In genomic region chr12:122526683-122527477, GRCh38 we compare ENCODE assay signal across 8 cellular contexts. TPM values are rescaled to one million over a fixed set of nuclear protein-coding genes. Genes with fewer than 3 reads are reported as not detected.
DNase-seq lines count a peak whose midpoint lies in the region; ATAC-seq, FAIRE-seq and TF ChIP-seq lines count a peak whose summit lies in the region.

KNTC1 (plus strand) TSS chr12:122527249; CDS start chr12:122530064, 2,815 bp downstream.
RSRC2 (minus strand) TSS chr12:122526936; CDS start chr12:122526853, 83 bp downstream.

- no peaks in the 10 kb centered on the region for H3K27me3 ChIP-seq in dorsolateral prefrontal cortex
- no peaks in the 10 kb centered on the region; a peak in 1 of 5 replicates for H3K27me3 ChIP-seq in HepG2 (ENCODE audit: control insufficient read depth in 1 of 2, insufficient read depth in 2 of 2, low read length in 2 of 2)

- peak within 1 kb of the TSS; percentile 73 for H2AFZ ChIP-seq in HepG2 (ENCODE audit: low read length)

- TF ChIP-seq CTCF in dorsolateral prefrontal cortex (IDR thresholded peaks at IDR 0.05 in 54 of 56, conservative IDR thresholded peaks at IDR 0.05 in 2 of 56; ENCODE audit: low read depth in 1 of 56, partially characterized antibody in 56 of 56) (peak in 13 of 56 donors; percentile 3 to 49 (median 7)), HepG2 (CRISPR knock-in tag; IDR thresholded peaks at IDR 0.05) (no peak)

- POLR2A ChIA-PET in HepG2 (lab: Yijun Ruan, JAX), result interaction anchor here (0.8 to 2.7 kb wide), 17 partner anchors 13 to 857 kb away, joined by 3 to 43 read pairs (median 4); partner anchors contain the start of genes DENR, DIABLO, KMT5A and ZCCHC8

- H3K4me3 ChIP-seq in dorsolateral prefrontal cortex (peak within 1 kb of the TSS; percentile 54 to 99 (median 88)), HepG2 (replicated peaks in 1 of 3; ENCODE audit: insufficient read depth in 1 of 3, low read depth in 2 of 3, low read length in 3 of 3) (peak within 1 kb of the TSS; percentile 75 to 96 (median 89))

- DNase-seq in CD1c-positive myeloid dendritic cell (ENCODE audit: extremely low spot score) (peak; percentile 100), NCI-H774 (lab: John Stamatoyannopoulos, UW) (peak; percentile 100), dorsolateral prefrontal cortex (peak; percentile 90 to 99 (median 98)), HepG2 (ENCODE audit: low spot score) (peak; percentile 99)
- peak; percentile 97 to 98 for DNase-seq in activated CD4-positive, alpha-beta T cell treated with anti-CD3 and anti-CD28 coated beads, Interleukin-2, amount 50 U/mL, for 4 hours
- peak; percentile 93 for DNase-seq in stimulated activated CD4-positive, alpha-beta T cell treated with anti-CD3 and anti-CD28 coated beads, Interleukin-4, amount 100 ng/mL, for 1 hour

- TF ChIP-seq EP300 in HepG2 (IDR thresholded peaks at IDR 0.05; ENCODE audit: low read depth in 2 of 2, low read length in 2 of 2) (peak; percentile 8 to 34), HepG2 (CRISPR knock-in tag; IDR thresholded peaks at IDR 0.05; ENCODE audit: borderline replicate concordance) (no peak)

- peaks cover 78% of the 10 kb centered on the region for H3K79me2 ChIP-seq in HepG2 (ENCODE audit: insufficient read depth, low read length)

- CTCF ChIA-PET in HepG2 (lab: Yijun Ruan, JAX; ENCODE audit: low intra/inter-chr PET ratio, low total read pairs), result no interaction called here

- no peaks in the 10 kb centered on the region for H3K9me3 ChIP-seq in HepG2 (ENCODE audit: low read length)

- peak; percentile 92 for FAIRE-seq in HepG2 (lab: Jason Lieb, UNC)

- H3K4me2 ChIP-seq in HepG2 (ENCODE audit: low read depth, low read length), result peak within 1 kb of the TSS; percentile 96

- peaks cover 36% of the 10 kb centered on the region for H4K20me1 ChIP-seq in HepG2 (ENCODE audit: insufficient read depth, low read length)

- in situ Hi-C loops in HepG2 (cut with HindIII; ENCODE audit: extremely low pct_ligation_motif_present, low pct_unique_long_range_greater_than_20kb), result no loop called here

- intact Hi-C loops in dorsolateral prefrontal cortex (cut with DNase I) (loop anchor here (1.0 to 5.0 kb wide), 5 partner anchors 26 to 300 kb away; partner anchors contain the start of genes DENR (in 2 of the 2), ZCCHC8 (in 2 of the 2) and DIABLO (in 1 of the 2)), HepG2 (cut with micrococcal nuclease; ENCODE audit: unreplicated experiment) (loop anchor here (10.0 kb wide), 1 partner anchor 228 kb away; the partner anchor contains the start of gene DENR)

- H3K9ac ChIP-seq in HepG2 (ENCODE audit: insufficient read depth, low read depth, low read length), result peak within 1 kb of the TSS; percentile 99

- peak; percentile 16; the same call in 1 of the 2 replicates for TF ChIP-seq RAD21 in HepG2 (CRISPR knock-in tag; IDR thresholded peaks at IDR 0.05)

- H3K27ac ChIP-seq in dorsolateral prefrontal cortex (peak within 1 kb of the TSS; percentile 94 to 100 (median 99)), HepG2 (ENCODE audit: extremely low read length, insufficient read depth, low read length) (peak within 1 kb of the TSS; percentile 100)

- WGBS in HepG2 (ENCODE audit: low lambda C conversion rate), result under 1% methylated on average over 51 of the region's 51 CpGs

- TF ChIP-seq POLR2A in HepG2 (IDR thresholded peaks at IDR 0.05; ENCODE audit: insufficient read depth in 1 of 2, low read depth in 2 of 2, low read length in 2 of 2), result peak; percentile 81 to 99

- H3K36me3 ChIP-seq in HepG2 (replicated peaks in 1 of 2; ENCODE audit: control insufficient read depth in 1 of 2, insufficient read depth in 2 of 2, low read length in 2 of 2), result peaks cover 0 to 20% of the 10 kb centered on the region in 2 experiments

- peak; percentile 86 for ATAC-seq in GM19397 (IDR thresholded peaks at IDR 0.05; ENCODE audit: unreplicated experiment)
- ATAC-seq in HG03565 (IDR thresholded peaks at IDR 0.05; ENCODE audit: unreplicated experiment), result peak; percentile 86
- peak; percentile 92 for ATAC-seq in HepG2

- BruUV-seq in HepG2 (replicated peaks; lab: Mats Ljungman, UMichigan), result no TSS peak

- H3K4me1 ChIP-seq in HepG2 (ENCODE audit: insufficient read depth, low read length), result peaks cover 31% of the 10 kb centered on the region

TF ChIP-seq in HepG2, 621 proteins besides CTCF, POLR2A, EP300 and RAD21 (continues in another document):
- TF ChIP-seq NR2C2 (CRISPR knock-in tag; IDR thresholded peaks at IDR 0.05; ENCODE audit: borderline replicate concordance) (no peak; the same call in 1 of the 2 replicates), NR2F6 (IDR thresholded peaks at IDR 0.05) (no peak), NR2F6 (CRISPR knock-in tag; IDR thresholded peaks at IDR 0.05) (no peak), ATAD3A (CRISPR knock-in tag; IDR thresholded peaks at IDR 0.05) (no peak), CBX2 (IDR thresholded peaks at IDR 0.05; ENCODE audit: low read depth, low read length) (no peak), CBX2 (CRISPR knock-in tag; IDR thresholded peaks at IDR 0.05; ENCODE audit: low read depth) (no peak), RFXANK (CRISPR knock-in tag; IDR thresholded peaks at IDR 0.05) (no peak; the same call in none of the 2 replicates), RFX5 (IDR thresholded peaks at IDR 0.05; ENCODE audit: low read depth, low read length) (0 out of 2 replicates have a peak, but pooled peaks have one; percentile 12), MYC (CRISPR knock-in tag; IDR thresholded peaks at IDR 0.05; ENCODE audit: borderline replicate concordance) (peak; percentile 68), GABPA (IDR thresholded peaks at IDR 0.05; ENCODE audit: low read depth, low read length) (peak; percentile 70), GABPA (CRISPR knock-in tag; IDR thresholded peaks at IDR 0.05; ENCODE audit: low read depth) (peak; percentile 95), NPAS2 (CRISPR knock-in tag; IDR thresholded peaks at IDR 0.05; ENCODE audit: borderline replicate concordance) (no peak), HNRNPL (IDR thresholded peaks at IDR 0.05; ENCODE audit: low read depth, low read length) (peak; percentile 81), ZNF747 (CRISPR knock-in tag; IDR thresholded peaks at IDR 0.05; ENCODE audit: borderline replicate concordance) (peak; percentile 56; the same call in 1 of the 2 replicates), ZNF577 (CRISPR knock-in tag; IDR thresholded peaks at IDR 0.05; ENCODE audit: borderline replicate concordance, low read depth) (no peak)

RNA-seq across cellular contexts. Expression of gene KNTC1, which starts in this region (rescaled TPM):
- total RNA-seq in dorsolateral prefrontal cortex (10 to 100 TPM in 107 of 120 experiments, 1 to 10 TPM in 13; 7.7 to 22.4 (median 13.5) TPM), HepG2 (2016; rRNA removed; fragmentation: Illumina TruSeq; extraction: Trizol) (49.2 and 57.6 TPM in 2 replicates)
- total RNA-seq in HepG2 (2016; cell fraction: cytosol; rRNA removed; fragmentation: Illumina TruSeq; extraction: Trizol; ENCODE audit: low read depth), result 18.2 and 22.7 TPM in 2 replicates
- 49.4 and 57.3 TPM in 2 replicates for total RNA-seq in HepG2 (2016; cell fraction: insoluble cytoplasmic fraction; rRNA removed; fragmentation: Illumina TruSeq; extraction: Trizol)
- total RNA-seq in HepG2 (2016; cell fraction: membrane; rRNA removed; fragmentation: Illumina TruSeq; extraction: Trizol), result 16.5 and 21.3 TPM in 2 replicates
- 108 and 118 TPM in 2 replicates for total RNA-seq in HepG2 (2016; cell fraction: nucleus; rRNA removed; fragmentation: Illumina TruSeq; extraction: Trizol)
- polyA plus RNA-seq in HepG2 (2011; rRNA removed), result 26.9 and 45.1 TPM in 2 replicates
- 6.0 and 6.6 TPM in 2 replicates for polyA plus RNA-seq in HepG2 (2011; cell fraction: cytosol; rRNA removed)
- 56.6 and 86.5 TPM in 2 replicates for polyA plus RNA-seq in HepG2 (2011; cell fraction: nucleus; rRNA removed)
- 23.2 and 23.7 TPM in 2 replicates for polyA plus RNA-seq in HepG2 (2012)
- 2.0 and 2.9 TPM in 2 replicates for polyA plus RNA-seq in HepG2 (2016; cell fraction: cytosol; fragmentation: Illumina TruSeq; extraction: Trizol; ENCODE audit: low read depth)
- polyA plus RNA-seq in HepG2 (2016; cell fraction: insoluble cytoplasmic fraction; fragmentation: Illumina TruSeq; extraction: Trizol; ENCODE audit: low read depth), result 27.6 and 27.7 TPM in 2 replicates
- 3.5 and 4.7 TPM in 2 replicates for polyA plus RNA-seq in HepG2 (2016; cell fraction: membrane; fragmentation: Illumina TruSeq; extraction: Trizol; ENCODE audit: low read depth)
- 208 and 213 TPM in 2 replicates for polyA plus RNA-seq in HepG2 (2016; cell fraction: nucleus; fragmentation: Illumina TruSeq; extraction: Trizol; ENCODE audit: insufficient read depth, low read depth)
- 21.3 and 75.8 TPM in 2 replicates for polyA minus RNA-seq in HepG2 (2011; rRNA and poly(A)+ RNA removed; ENCODE audit: low replicate concordance)
- polyA minus RNA-seq in HepG2 (2011; cell fraction: cytosol; rRNA and poly(A)+ RNA removed), result 10.1 and 13.4 TPM in 2 replicates
- polyA minus RNA-seq in HepG2 (2011; cell fraction: nucleus; rRNA and poly(A)+ RNA removed), result 88.6 and 117 TPM in 2 replicates

RNA-seq across cellular contexts. Expression of gene RSRC2, which starts in this region (rescaled TPM):
- total RNA-seq in dorsolateral prefrontal cortex (100 to 1,000 TPM in 2 of 120 experiments, 10 to 100 TPM in 118; 61.3 to 108 (median 77.8) TPM), HepG2 (2016; rRNA removed; fragmentation: Illumina TruSeq; extraction: Trizol) (77.8 and 85.8 TPM in 2 replicates)
- 18.9 and 21.1 TPM in 2 replicates for total RNA-seq in HepG2 (2016; cell fraction: cytosol; rRNA removed; fragmentation: Illumina TruSeq; extraction: Trizol; ENCODE audit: low read depth)
- total RNA-seq in HepG2 (2016; cell fraction: insoluble cytoplasmic fraction; rRNA removed; fragmentation: Illumina TruSeq; extraction: Trizol), result 79.4 and 84.5 TPM in 2 replicates
- 32.8 and 33.2 TPM in 2 replicates for total RNA-seq in HepG2 (2016; cell fraction: membrane; rRNA removed; fragmentation: Illumina TruSeq; extraction: Trizol)
- total RNA-seq in HepG2 (2016; cell fraction: nucleus; rRNA removed; fragmentation: Illumina TruSeq; extraction: Trizol), result 97.0 and 103 TPM in 2 replicates
- 27.6 and 31.4 TPM in 2 replicates for polyA plus RNA-seq in HepG2 (2011; rRNA removed)
- 7.5 and 10.3 TPM in 2 replicates for polyA plus RNA-seq in HepG2 (2011; cell fraction: cytosol; rRNA removed)
- 42.2 and 43.3 TPM in 2 replicates for polyA plus RNA-seq in HepG2 (2011; cell fraction: nucleus; rRNA removed)
- 50.4 and 65.0 TPM in 2 replicates for polyA plus RNA-seq in HepG2 (2012)
- 8.9 and 9.0 TPM in 2 replicates for polyA plus RNA-seq in HepG2 (2016; cell fraction: cytosol; fragmentation: Illumina TruSeq; extraction: Trizol; ENCODE audit: low read depth)
- 98.3 and 98.6 TPM in 2 replicates for polyA plus RNA-seq in HepG2 (2016; cell fraction: insoluble cytoplasmic fraction; fragmentation: Illumina TruSeq; extraction: Trizol; ENCODE audit: low read depth)
- 14.1 and 18.0 TPM in 2 replicates for polyA plus RNA-seq in HepG2 (2016; cell fraction: membrane; fragmentation: Illumina TruSeq; extraction: Trizol; ENCODE audit: low read depth)
- polyA plus RNA-seq in HepG2 (2016; cell fraction: nucleus; fragmentation: Illumina TruSeq; extraction: Trizol; ENCODE audit: insufficient read depth, low read depth), result 156 and 164 TPM in 2 replicates
- 17.3 and 23.5 TPM in 2 replicates for polyA minus RNA-seq in HepG2 (2011; rRNA and poly(A)+ RNA removed; ENCODE audit: low replicate concordance)
- polyA minus RNA-seq in HepG2 (2011; cell fraction: cytosol; rRNA and poly(A)+ RNA removed), result 8.3 and 11.6 TPM in 2 replicates
- 155 and 166 TPM in 2 replicates for polyA minus RNA-seq in HepG2 (2011; cell fraction: nucleus; rRNA and poly(A)+ RNA removed)

Comparison
In these comparisons a context has a peak if more than half of its experiments do, and no peak if none do; other contexts are left out.
1. Peak in every context shown above with its lines: DNase-seq, ATAC-seq, H3K4me3 ChIP-seq and H3K27ac ChIP-seq.